In genomic region chr14:24172871-24173281, GRCh38 we compare ENCODE assay signal across 9 cellular contexts. TPM values are rescaled to one million over a fixed set of nuclear protein-coding genes. Genes with fewer than 3 reads are reported as not detected.
DNase-seq lines count a peak whose midpoint lies in the region; ATAC-seq and TF ChIP-seq lines count a peak whose summit lies in the region.
"Had no signal": no experiment of that assay in that cellular context is flagged by ENCODE, and none has a peak within 500 bp of the region (broad histone marks: within the 10 kb centered on the region; RNA-seq: fewer than 3 reads in every experiment).

No MANE protein-coding gene starts in this region.

- no peak for TF ChIP-seq CTCF in nephron progenitor cell (IDR thresholded peaks at IDR 0.05)

- CTCF ChIA-PET in CD8-positive, alpha-beta memory T cell (lab: Charles Lee): interaction anchor here (0.9 to 4.7 kb wide), 2 partner anchors 10 to 12 kb away, joined by 3 to 36 read pairs; partner anchors contain the start of gene IRF9

- POLR2A ChIA-PET in CD8-positive, alpha-beta memory T cell (lab: Charles Lee): interaction anchor here (1.2 kb wide), 1 partner anchor 12 kb away, joined by 4 read pairs; the partner anchor contains the start of gene IRF9

- no peak for ATAC-seq in HG03095 (IDR thresholded peaks at IDR 0.05; ENCODE audit: unreplicated experiment)

- TF ChIP-seq POLR2A in GM19099 (IDR thresholded peaks at IDR 0.05; ENCODE audit: extremely low read depth, insufficient read length, low read depth): peak; percentile 25

- H3K27me3 Mint-ChIP-seq in CD8-positive, alpha-beta memory T cell: peaks cover 0 to 2% of the 10 kb centered on the region in 2 donors
- H3K27me3 Mint-ChIP-seq in nephron progenitor cell (ENCODE audit: low read depth, poor library complexity): peaks cover 14% of the 10 kb centered on the region

- H3K4me3 ChIP-seq in CD8-positive, alpha-beta memory T cell (ENCODE audit: low read length): no peak overlapping the region

- H3K9me3 ChIP-seq in CD8-positive, alpha-beta memory T cell (ENCODE audit: low read length): no peaks in the 10 kb centered on the region

- peaks cover 33 to 47% (median 42%) of the 10 kb centered on the region in 3 donors for H3K4me1 Mint-ChIP-seq in CD8-positive, alpha-beta memory T cell
- peaks cover 39% of the 10 kb centered on the region for H3K4me1 Mint-ChIP-seq in nephron progenitor cell

- peaks cover 0 to 43% (median 10%) of the 10 kb centered on the region in 3 donors for H3K36me3 Mint-ChIP-seq in CD8-positive, alpha-beta memory T cell
- H3K36me3 Mint-ChIP-seq in nephron progenitor cell (ENCODE audit: low read depth): peaks cover 39% of the 10 kb centered on the region

- H3K9me3 Mint-ChIP-seq in CD8-positive, alpha-beta memory T cell: no peaks in the 10 kb centered on the region
- H3K9me3 Mint-ChIP-seq in nephron progenitor cell: no peaks in the 10 kb centered on the region

- H3K27ac Mint-ChIP-seq in CD8-positive, alpha-beta memory T cell: peak overlapping the region; percentile 71 to 96 (median 78)
- H3K27ac Mint-ChIP-seq in nephron progenitor cell: no peak overlapping the region

- peaks cover 8% of the 10 kb centered on the region for H3K36me3 ChIP-seq in CD8-positive, alpha-beta memory T cell (ENCODE audit: insufficient read depth, low read length)

- peak overlapping the region in 6 of 7 donors; percentile 45 to 89 (median 82) for H3K4me3 Mint-ChIP-seq in CD8-positive, alpha-beta memory T cell
- H3K4me3 Mint-ChIP-seq in nephron progenitor cell: peak overlapping the region; percentile 84

- no peaks in the 10 kb centered on the region for H3K4me1 ChIP-seq in CD8-positive, alpha-beta memory T cell (ENCODE audit: insufficient read depth, low read length)

- no peak for DNase-seq in CD8-positive, alpha-beta memory T cell
- peak; percentile 25 for DNase-seq in cerebellum (ENCODE audit: low spot score)
- no peak for DNase-seq in nephron progenitor cell
- no peak for DNase-seq in DMS53 (lab: John Stamatoyannopoulos, UW)
- DNase-seq in SKM-1 treated with dmso at 0.1 percent for 144 hours (lab: John Stamatoyannopoulos, UW; ENCODE audit: unreplicated experiment): no peak
- DNase-seq in SK-N-DZ (ENCODE audit: low spot score): no peak
- DNase-seq: SW 1271 had no signal

- no peak overlapping the region for H3K27ac ChIP-seq in CD8-positive, alpha-beta memory T cell (ENCODE audit: low read depth, low read length)

- no peaks in the 10 kb centered on the region for H3K27me3 ChIP-seq in CD8-positive, alpha-beta memory T cell (ENCODE audit: insufficient read depth, low read length, poor library complexity, severe bottlenecking)

RNA-seq across cellular contexts. Expression of gene REC8, which starts 1.0 kb away (rescaled TPM):
- total RNA-seq in CD8-positive, alpha-beta memory T cell: 10 to 100 TPM; 24.5 to 26.7 TPM
- polyA plus RNA-seq in CD8-positive, alpha-beta memory T cell: 10.0 TPM
- total RNA-seq in cerebellum: 37.9 TPM
- 87.6 and 104 TPM in 2 replicates for polyA plus RNA-seq in SK-N-DZ (2014; cell fraction: cytosol; rRNA removed)
- polyA plus RNA-seq in SK-N-DZ (2014; cell fraction: nucleus; rRNA removed): 265 and 496 TPM in 2 replicates

RNA-seq across cellular contexts. Expression of gene IRF9, which starts 11.8 kb away (rescaled TPM):
- total RNA-seq in CD8-positive, alpha-beta memory T cell: 10 to 100 TPM; 62.0 to 68.6 TPM
- polyA plus RNA-seq in CD8-positive, alpha-beta memory T cell: 91.7 TPM
- 14.0 TPM for total RNA-seq in cerebellum
- 4.0 and 12.4 TPM in 2 replicates for polyA plus RNA-seq in SK-N-DZ (2014; cell fraction: cytosol; rRNA removed)
- 52.8 and 86.8 TPM in 2 replicates for polyA plus RNA-seq in SK-N-DZ (2014; cell fraction: nucleus; rRNA removed)

RNA-seq across cellular contexts. Expression of gene IPO4, which starts 15.7 kb away (rescaled TPM):
- 100 to 1,000 TPM; 164 to 172 TPM for total RNA-seq in CD8-positive, alpha-beta memory T cell
- 20.9 TPM for polyA plus RNA-seq in CD8-positive, alpha-beta memory T cell
- total RNA-seq in cerebellum: 14.5 TPM
- 33.0 and 37.8 TPM in 2 replicates for polyA plus RNA-seq in SK-N-DZ (2014; cell fraction: cytosol; rRNA removed)
- polyA plus RNA-seq in SK-N-DZ (2014; cell fraction: nucleus; rRNA removed): 70.3 and 80.5 TPM in 2 replicates

RNA-seq across cellular contexts. Expression of gene TM9SF1, which starts 22.4 kb away (rescaled TPM):
- total RNA-seq in CD8-positive, alpha-beta memory T cell: 10 to 100 TPM; 31.3 to 34.0 TPM
- polyA plus RNA-seq in CD8-positive, alpha-beta memory T cell: 30.0 TPM
- 18.9 TPM for total RNA-seq in cerebellum
- 43.7 and 50.0 TPM in 2 replicates for polyA plus RNA-seq in SK-N-DZ (2014; cell fraction: cytosol; rRNA removed)
- polyA plus RNA-seq in SK-N-DZ (2014; cell fraction: nucleus; rRNA removed): 21.1 and 21.2 TPM in 2 replicates

RNA-seq across cellular contexts. Expression of gene RNF31, which starts 25.6 kb away (rescaled TPM):
- 10 to 100 TPM; 85.9 TPM for total RNA-seq in CD8-positive, alpha-beta memory T cell
- polyA plus RNA-seq in CD8-positive, alpha-beta memory T cell: 71.5 TPM
- 28.6 TPM for total RNA-seq in cerebellum
- 36.2 and 37.0 TPM in 2 replicates for polyA plus RNA-seq in SK-N-DZ (2014; cell fraction: cytosol; rRNA removed)
- 107 and 214 TPM in 2 replicates for polyA plus RNA-seq in SK-N-DZ (2014; cell fraction: nucleus; rRNA removed)

Comparison
In these comparisons a context has a peak if more than half of its experiments do, and no peak if none do; other contexts are left out.
1. RNA of gene IPO4, which starts 15.7 kb away (total RNA-seq): 164 to 172 TPM in CD8-positive, alpha-beta memory T cell; 14.5 TPM in cerebellum (single experiment); every median in the first group is over 10 times any median in the second.